20 cellular contexts compared by ENCODE assay signal in genomic region chr17:82702161-82702932, GRCh38. TPM values are rescaled to one million over a fixed set of nuclear protein-coding genes. Genes with fewer than 3 reads are reported as not detected.
DNase-seq lines count a peak whose midpoint lies in the region; ATAC-seq, FAIRE-seq and TF ChIP-seq lines count a peak whose summit lies in the region.
"Had no signal": no experiment of that assay in that cellular context is flagged by ENCODE, and none has a peak within 500 bp of the region (broad histone marks: within the 10 kb centered on the region; RNA-seq: fewer than 3 reads in every experiment).

No MANE protein-coding gene starts in this region.

- H3K27me3 ChIP-seq in keratinocyte (ENCODE audit: control insufficient read depth, extremely low read depth, insufficient read depth, low read length) (peaks cover 2% of the 10 kb centered on the region), small intestine (ENCODE audit: control insufficient read depth in 2 of 2, insufficient read depth in 2 of 2, low read length in 2 of 2) (no peaks in the 10 kb centered on the region), gastroesophageal sphincter (no peaks in the 10 kb centered on the region), PC-3 (ENCODE audit: low read length) (no peaks in the 10 kb centered on the region)
- H3K27me3 ChIP-seq: upper lobe of right lung had no signal

- peaks cover 20% of the 10 kb centered on the region for H3K4me1 Mint-ChIP-seq in brain

- H3K9me1 ChIP-seq in keratinocyte (ENCODE audit: control insufficient read depth, extremely low read depth, insufficient read depth, low read length): no peaks in the 10 kb centered on the region

- H3K36me3 ChIP-seq in keratinocyte (ENCODE audit: control insufficient read depth in 2 of 2, extremely low read depth in 1 of 2, insufficient read depth in 2 of 2, low read length in 2 of 2): no peaks in the 10 kb centered on the region
- no peaks in the 10 kb centered on the region for H3K36me3 ChIP-seq in small intestine (ENCODE audit: control insufficient read depth in 2 of 2, insufficient read depth in 2 of 2, low read length in 2 of 2)
- no peaks in the 10 kb centered on the region for H3K36me3 ChIP-seq in gastroesophageal sphincter
- no peaks in the 10 kb centered on the region for H3K36me3 ChIP-seq in PC-3 (ENCODE audit: low read depth, low read length)
- H3K36me3 ChIP-seq: upper lobe of right lung had no signal

- H3K27ac ChIP-seq in keratinocyte (ENCODE audit: control insufficient read depth, insufficient read depth, low read length): peak overlapping the region; percentile 71
- H3K27ac ChIP-seq in small intestine (ENCODE audit: low read depth in 1 of 2, low read length in 1 of 2): peak overlapping the region; percentile 65 to 74
- no peak overlapping the region for H3K27ac ChIP-seq in gastroesophageal sphincter
- H3K27ac ChIP-seq in PC-3 (ENCODE audit: low read length): no peak overlapping the region
- H3K27ac ChIP-seq: 22Rv1, upper lobe of right lung had no signal

- TF ChIP-seq POLR2A in gastroesophageal sphincter (IDR thresholded peaks at IDR 0.05): no peak

- BruUV-seq in PC-3 (replicated peaks; lab: Mats Ljungman, UMichigan): no TSS peak

- POLR2A ChIA-PET in PC-3 (lab: Charles Lee; ENCODE audit: unreplicated experiment): interaction anchor here (0.5 kb wide), 1 partner anchor 844 kb away, joined by 3 read pairs; no protein-coding TSS in a partner anchor

- FAIRE-seq in keratinocyte (lab: Jason Lieb, UNC) (no peak), small intestine (lab: Jason Lieb, UNC) (no peak)
- FAIRE-seq: endometrium, GM19239 had no signal

- H3K27me3 Mint-ChIP-seq in brain: peaks cover 7% of the 10 kb centered on the region
- H3K27me3 Mint-ChIP-seq: central memory CD8-positive, alpha-beta T cell had no signal

- H3K9me2 ChIP-seq in PC-3 (replicated peaks; ENCODE audit: low read length): no peaks in the 10 kb centered on the region

- peak overlapping the region; percentile 54 for H3K4me2 ChIP-seq in keratinocyte (ENCODE audit: control insufficient read depth, extremely low read depth, insufficient read depth, low read depth, low read length)
- no peak overlapping the region for H3K4me2 ChIP-seq in PC-3 (ENCODE audit: low read length)

- CTCF ChIA-PET in PC-3 (lab: Charles Lee): no interaction called here

- peak overlapping the region in 3 of 5 experiments; percentile 26 to 62 (median 29) for H3K4me3 Mint-ChIP-seq in brain
- H3K4me3 Mint-ChIP-seq: CD14-positive monocyte; central memory CD8-positive, alpha-beta T cell; T-helper 1 cell treated with Interleukin-12 subunit alpha and Interleukin-12 subunit beta and Interleukin-4 antibody, amounts not matched to agents 30 μg/mL and 1 μg/mL, for 36 hours had no signal

- peak overlapping the region; percentile 55 for H3K9ac ChIP-seq in keratinocyte (ENCODE audit: control insufficient read depth, extremely low read depth, insufficient read depth, low read length)
- no peak overlapping the region for H3K9ac ChIP-seq in PC-3 (ENCODE audit: low read length)

- ATAC-seq in gastroesophageal sphincter: no peak
- ATAC-seq in PC-3: no peak
- ATAC-seq: HCT116; naive thymus-derived CD8-positive, alpha-beta T cell; stimulated activated naive CD8-positive, alpha-beta T cell treated with anti-CD3 and anti-CD28 coated beads, Interleukin-15, Interleukin-2, amounts not matched to agents 100 U/mL and 50 U/mL, for 24 hours; upper lobe of right lung had no signal

- 19 to 48% (median 44%) methylated on average over 17 to 20 of the region's 20 CpGs for WGBS in small intestine, 3 donors
- WGBS in gastroesophageal sphincter (ENCODE audit: low coverage in 1 of 2), 2 donors: 27 to 63% methylated on average over 3 to 5 of the region's 20 CpGs

- peak overlapping the region in 3 of 5 experiments; percentile 18 to 36 (median 31) for H3K27ac Mint-ChIP-seq in brain
- H3K27ac Mint-ChIP-seq: T-helper 1 cell treated with Interleukin-12 subunit alpha and Interleukin-12 subunit beta and Interleukin-4 antibody, amounts not matched to agents 30 μg/mL and 1 μg/mL, for 36 hours had no signal

- no peak overlapping the region for H3K4me3 ChIP-seq in keratinocyte (ENCODE audit: control insufficient read depth in 2 of 3, extremely low read depth in 1 of 3, insufficient read depth in 2 of 3, low read depth in 1 of 3, low read length in 3 of 3)
- peak overlapping the region in 1 of 2 donors; percentile 18 for H3K4me3 ChIP-seq in small intestine (ENCODE audit: low read depth in 1 of 2, low read length in 2 of 2)
- no peak overlapping the region for H3K4me3 ChIP-seq in gastroesophageal sphincter
- no peak overlapping the region for H3K4me3 ChIP-seq in PC-3 (ENCODE audit: low read length)
- H3K4me3 ChIP-seq: upper lobe of right lung had no signal

- H3F3A ChIP-seq in PC-3 (ENCODE audit: low read length, unreplicated experiment): no peaks in the 10 kb centered on the region

- H3K36me3 Mint-ChIP-seq in brain: no peaks in the 10 kb centered on the region
- H3K36me3 Mint-ChIP-seq: CD14-positive monocyte; naive thymus-derived CD8-positive, alpha-beta T cell had no signal

- peak; percentile 40 for DNase-seq in DMS 273 (lab: John Stamatoyannopoulos, UW; ENCODE audit: unreplicated experiment)
- DNase-seq in DMS 273 treated with DMSO at 0.1 percent for 48 hours (lab: John Stamatoyannopoulos, UW): no peak
- no peak for DNase-seq in keratinocyte (ENCODE audit: low read depth, low spot score)
- DNase-seq in small intestine: peak; percentile 76
- DNase-seq in NCI-H187 treated with DMSO at 0.1 percent for 48 hours (lab: John Stamatoyannopoulos, UW): no peak
- DNase-seq in PC-3: no peak
- DNase-seq: Kasumi-1; naive thymus-derived CD8-positive, alpha-beta T cell; NK-92 treated with Interleukin-12 subunit alpha and Interleukin-12 subunit beta, amount 100 ng/mL, for 24 hours; stimulated activated naive CD8-positive, alpha-beta T cell treated with anti-CD3 and anti-CD28 coated beads, Interleukin-15, Interleukin-2, amounts not matched to agents 100 U/mL and 50 U/mL, for 24 hours; upper lobe of right lung had no signal

- H3K9me3 ChIP-seq in keratinocyte (ENCODE audit: control insufficient read depth, low read depth, low read length) (no peaks in the 10 kb centered on the region), small intestine (ENCODE audit: control insufficient read depth, low read depth) (no peaks in the 10 kb centered on the region), gastroesophageal sphincter (no peaks in the 10 kb centered on the region), PC-3 (ENCODE audit: low read length) (no peaks in the 10 kb centered on the region)
- H3K9me3 ChIP-seq: upper lobe of right lung had no signal

- H3K4me1 ChIP-seq in keratinocyte (ENCODE audit: control insufficient read depth, extremely low read depth, insufficient read depth, low read length): peaks cover 14% of the 10 kb centered on the region
- peaks cover 0 to 3% of the 10 kb centered on the region in 2 donors for H3K4me1 ChIP-seq in small intestine (ENCODE audit: control insufficient read depth in 2 of 2, insufficient read depth in 1 of 2, low read depth in 1 of 2, low read length in 1 of 2)
- peaks cover 0 to 17% (median 6%) of the 10 kb centered on the region in 3 donors for H3K4me1 ChIP-seq in gastroesophageal sphincter
- H3K4me1 ChIP-seq in PC-3 (ENCODE audit: insufficient read depth, low read length): peaks cover 5% of the 10 kb centered on the region; the same call in 1 of the 2 replicates

- dilution Hi-C loops in keratinocyte (cut with MboI; ENCODE audit: extremely low pct_ligation_motif_present, low sequenced_read_pairs): no loop called here

- peak overlapping the region; percentile 75 for H2AFZ ChIP-seq in keratinocyte (ENCODE audit: control insufficient read depth, low read length)
- no peak overlapping the region for H2AFZ ChIP-seq in PC-3 (ENCODE audit: low read length)

- no peak for TF ChIP-seq EP300 in gastroesophageal sphincter (IDR thresholded peaks at IDR 0.05)

- no peaks in the 10 kb centered on the region for H3K79me2 ChIP-seq in keratinocyte (ENCODE audit: control insufficient read depth, insufficient read depth, low read length)
- no peaks in the 10 kb centered on the region for H3K79me2 ChIP-seq in PC-3 (ENCODE audit: low read length)

- no peak for TF ChIP-seq CTCF in brain (conservative IDR thresholded peaks at IDR 0.05)
- no peak for TF ChIP-seq CTCF in keratinocyte (optimal IDR thresholded peaks at IDR 0.05 in 1 of 3, IDR thresholded peaks at IDR 0.05 in 1 of 3, conservative IDR thresholded peaks at IDR 0.05 in 1 of 3; ENCODE audit: extremely low read depth in 1 of 3, insufficient read depth in 2 of 3, low read length in 3 of 3)
- TF ChIP-seq CTCF in gastroesophageal sphincter (IDR thresholded peaks at IDR 0.05): no peak
- TF ChIP-seq CTCF in PC-3 (conservative IDR thresholded peaks at IDR 0.05; ENCODE audit: low read depth, low read length): no peak

- H3K9me3 Mint-ChIP-seq in brain: no peaks in the 10 kb centered on the region
- H3K9me3 Mint-ChIP-seq: central memory CD8-positive, alpha-beta T cell; naive thymus-derived CD8-positive, alpha-beta T cell; T-helper 1 cell treated with Interleukin-12 subunit alpha and Interleukin-12 subunit beta and Interleukin-4 antibody, amounts not matched to agents 30 μg/mL and 1 μg/mL, for 36 hours had no signal

- H4K20me1 ChIP-seq in keratinocyte (ENCODE audit: control insufficient read depth, extremely low read depth, insufficient read depth, low read length): no peaks in the 10 kb centered on the region
- H4K20me1 ChIP-seq in PC-3 (ENCODE audit: low read length): no peaks in the 10 kb centered on the region

- intact Hi-C loops in PC-3 (cut with micrococcal nuclease): no loop called here

RNA-seq across cellular contexts. Expression of gene RAB40B, which starts 3.8 kb away (rescaled TPM):
- 31.1 TPM for polyA plus RNA-seq in brain (ENCODE audit: insufficient read depth, low read depth, low replicate concordance)
- 10.6 to 15.1 TPM (median 11.4 TPM) in 3 replicates for polyA plus RNA-seq in keratinocyte
- polyA plus RNA-seq in keratinocyte (2011; ENCODE audit: low read depth): 5.5 TPM
- polyA plus RNA-seq in keratinocyte (2011; cell fraction: cytosol; rRNA removed): 8.4 and 13.4 TPM in 2 replicates
- 13.5 and 15.4 TPM in 2 replicates for polyA plus RNA-seq in keratinocyte (2011; cell fraction: nucleus; rRNA removed)
- 11.0 and 15.2 TPM in 2 replicates for polyA plus RNA-seq in keratinocyte (2012; ENCODE audit: low replicate concordance)
- 4.0 to 18.9 TPM (median 12.2 TPM) in 3 replicates for polyA minus RNA-seq in keratinocyte
- polyA minus RNA-seq in keratinocyte (2011; cell fraction: cytosol; rRNA and poly(A)+ RNA removed): 12.9 TPM
- polyA minus RNA-seq in keratinocyte (2011; cell fraction: nucleus; rRNA and poly(A)+ RNA removed): 5.4 and 5.6 TPM in 2 replicates
- polyA plus RNA-seq in small intestine: 10 to 100 TPM in 1 of 3 donors, 1 to 10 TPM in 2; 8.1 to 18.6 (median 9.3) TPM
- total RNA-seq in gastroesophageal sphincter: 10 to 100 TPM; 10.4 to 25.5 (median 19.2) TPM
- 16.5 and 22.4 TPM in 2 replicates for total RNA-seq in PC-3 (2014; rRNA removed)

RNA-seq across cellular contexts. Expression of gene FN3KRP, which starts 14.2 kb away (rescaled TPM):
- polyA plus RNA-seq in brain (ENCODE audit: insufficient read depth, low read depth, low replicate concordance) (74.0 TPM), keratinocyte (24.7 to 26.2 TPM (median 25.7 TPM) in 3 replicates), small intestine (10 to 100 TPM; 20.3 to 27.3 (median 25.8) TPM)
- 15.1 TPM for polyA plus RNA-seq in keratinocyte (2011; ENCODE audit: low read depth)
- 22.7 and 26.4 TPM in 2 replicates for polyA plus RNA-seq in keratinocyte (2011; cell fraction: cytosol; rRNA removed)
- 29.3 and 37.4 TPM in 2 replicates for polyA plus RNA-seq in keratinocyte (2011; cell fraction: nucleus; rRNA removed)
- polyA plus RNA-seq in keratinocyte (2012; ENCODE audit: low replicate concordance): 23.4 and 34.5 TPM in 2 replicates
- 13.1 to 16.4 TPM (median 15.0 TPM) in 3 replicates for polyA minus RNA-seq in keratinocyte
- 18.8 TPM for polyA minus RNA-seq in keratinocyte (2011; cell fraction: cytosol; rRNA and poly(A)+ RNA removed)
- 8.8 and 9.2 TPM in 2 replicates for polyA minus RNA-seq in keratinocyte (2011; cell fraction: nucleus; rRNA and poly(A)+ RNA removed)
- total RNA-seq in gastroesophageal sphincter (10 to 100 TPM; 12.8 to 22.9 (median 18.2) TPM), PC-3 (2014; rRNA removed) (32.9 and 37.4 TPM in 2 replicates)

RNA-seq across cellular contexts. Expression of gene FN3K, which starts 33.1 kb away (rescaled TPM):
- polyA plus RNA-seq in brain (ENCODE audit: insufficient read depth, low read depth, low replicate concordance) (99.9 TPM), keratinocyte (0.10 to 0.35 TPM (median 0.32 TPM) in 3 replicates), small intestine (10 to 100 TPM; 17.9 to 24.6 (median 22.4) TPM)
- 1.6 TPM for polyA plus RNA-seq in keratinocyte (2011; ENCODE audit: low read depth)
- 0.13 and 0.34 TPM in 2 replicates for polyA plus RNA-seq in keratinocyte (2011; cell fraction: cytosol; rRNA removed)
- 1.7 and 2.1 TPM in 2 replicates for polyA plus RNA-seq in keratinocyte (2011; cell fraction: nucleus; rRNA removed)
- 1.4 and 2.4 TPM in 2 replicates for polyA plus RNA-seq in keratinocyte (2012; ENCODE audit: low replicate concordance)
- polyA minus RNA-seq in keratinocyte: 0.46 to 1.3 TPM in 2 of 3 replicates, not detected in the other
- polyA minus RNA-seq in keratinocyte (2011; cell fraction: cytosol; rRNA and poly(A)+ RNA removed): 4.2 TPM
- polyA minus RNA-seq in keratinocyte (2011; cell fraction: nucleus; rRNA and poly(A)+ RNA removed): 0.42 and 1.4 TPM in 2 replicates
- total RNA-seq in gastroesophageal sphincter (10 to 100 TPM in 1 of 4 donors, 1 to 10 TPM in 3; 6.9 to 22.0 (median 8.6) TPM), PC-3 (2014; rRNA removed) (8.4 and 14.7 TPM in 2 replicates)
- polyA plus RNA-seq: CD14-positive monocyte had no signal

RNA-seq across cellular contexts. Expression of gene TBCD, which starts 49.5 kb away (rescaled TPM):
- polyA plus RNA-seq in brain (ENCODE audit: insufficient read depth, low read depth, low replicate concordance) (96.8 TPM), keratinocyte (30.1 to 51.5 TPM (median 36.2 TPM) in 3 replicates), small intestine (10 to 100 TPM; 38.7 to 83.7 (median 62.1) TPM)
- polyA plus RNA-seq in keratinocyte (2011; ENCODE audit: low read depth): 46.9 TPM
- polyA plus RNA-seq in keratinocyte (2011; cell fraction: cytosol; rRNA removed): 27.0 and 48.2 TPM in 2 replicates
- 77.9 and 106 TPM in 2 replicates for polyA plus RNA-seq in keratinocyte (2011; cell fraction: nucleus; rRNA removed)
- 49.2 and 75.3 TPM in 2 replicates for polyA plus RNA-seq in keratinocyte (2012; ENCODE audit: low replicate concordance)
- polyA minus RNA-seq in keratinocyte: 63.0 to 138 TPM (median 81.3 TPM) in 3 replicates
- polyA minus RNA-seq in keratinocyte (2011; cell fraction: cytosol; rRNA and poly(A)+ RNA removed): 59.3 TPM
- 47.8 and 67.7 TPM in 2 replicates for polyA minus RNA-seq in keratinocyte (2011; cell fraction: nucleus; rRNA and poly(A)+ RNA removed)
- total RNA-seq in gastroesophageal sphincter (10 to 100 TPM; 32.0 to 57.8 (median 47.0) TPM), PC-3 (2014; rRNA removed) (29.6 and 52.5 TPM in 2 replicates)

RNA-seq across cellular contexts. Expression of gene WDR45B, which starts 54.1 kb away (rescaled TPM):
- polyA plus RNA-seq in brain (ENCODE audit: insufficient read depth, low read depth, low replicate concordance) (72.9 TPM), keratinocyte (77.2 to 92.4 TPM (median 89.2 TPM) in 3 replicates), small intestine (10 to 100 TPM; 64.4 to 69.7 (median 68.2) TPM)
- 105 TPM for polyA plus RNA-seq in keratinocyte (2011; ENCODE audit: low read depth)
- polyA plus RNA-seq in keratinocyte (2011; cell fraction: cytosol; rRNA removed): 78.5 and 113 TPM in 2 replicates
- 84.1 and 91.4 TPM in 2 replicates for polyA plus RNA-seq in keratinocyte (2011; cell fraction: nucleus; rRNA removed)
- 56.9 and 66.5 TPM in 2 replicates for polyA plus RNA-seq in keratinocyte (2012; ENCODE audit: low replicate concordance)
- polyA minus RNA-seq in keratinocyte: 66.9 to 72.3 TPM (median 72.1 TPM) in 3 replicates
- polyA minus RNA-seq in keratinocyte (2011; cell fraction: cytosol; rRNA and poly(A)+ RNA removed): 67.3 TPM
- polyA minus RNA-seq in keratinocyte (2011; cell fraction: nucleus; rRNA and poly(A)+ RNA removed): 29.9 and 42.0 TPM in 2 replicates
- total RNA-seq in gastroesophageal sphincter (10 to 100 TPM; 70.8 to 77.4 (median 76.4) TPM), PC-3 (2014; rRNA removed) (101 and 110 TPM in 2 replicates)

Comparison
In these comparisons a context has a peak if more than half of its experiments do, and no peak if none do; other contexts are left out.
1. DNase-seq: peak in DMS 273 (single experiment) and small intestine (single experiment); none in DMS 273 treated with DMSO at 0.1 percent for 48 hours (single experiment), keratinocyte (single experiment), NCI-H187 treated with DMSO at 0.1 percent for 48 hours (single experiment) and PC-3 (single experiment).
2. H3K27ac ChIP-seq: peak in keratinocyte (single experiment) and small intestine (2 of 2); none in gastroesophageal sphincter (0 of 4) and PC-3 (single experiment).
3. RNA of gene FN3K, which starts 33.1 kb away (polyA plus RNA-seq): 99.9 TPM in brain (single experiment) and 17.9 to 24.6 TPM in small intestine; 0.10 to 2.4 TPM in keratinocyte; every median in the first group is over 4 times any median in the second.